12 cellular contexts compared by ENCODE assay signal in the genomic region with DNA sequence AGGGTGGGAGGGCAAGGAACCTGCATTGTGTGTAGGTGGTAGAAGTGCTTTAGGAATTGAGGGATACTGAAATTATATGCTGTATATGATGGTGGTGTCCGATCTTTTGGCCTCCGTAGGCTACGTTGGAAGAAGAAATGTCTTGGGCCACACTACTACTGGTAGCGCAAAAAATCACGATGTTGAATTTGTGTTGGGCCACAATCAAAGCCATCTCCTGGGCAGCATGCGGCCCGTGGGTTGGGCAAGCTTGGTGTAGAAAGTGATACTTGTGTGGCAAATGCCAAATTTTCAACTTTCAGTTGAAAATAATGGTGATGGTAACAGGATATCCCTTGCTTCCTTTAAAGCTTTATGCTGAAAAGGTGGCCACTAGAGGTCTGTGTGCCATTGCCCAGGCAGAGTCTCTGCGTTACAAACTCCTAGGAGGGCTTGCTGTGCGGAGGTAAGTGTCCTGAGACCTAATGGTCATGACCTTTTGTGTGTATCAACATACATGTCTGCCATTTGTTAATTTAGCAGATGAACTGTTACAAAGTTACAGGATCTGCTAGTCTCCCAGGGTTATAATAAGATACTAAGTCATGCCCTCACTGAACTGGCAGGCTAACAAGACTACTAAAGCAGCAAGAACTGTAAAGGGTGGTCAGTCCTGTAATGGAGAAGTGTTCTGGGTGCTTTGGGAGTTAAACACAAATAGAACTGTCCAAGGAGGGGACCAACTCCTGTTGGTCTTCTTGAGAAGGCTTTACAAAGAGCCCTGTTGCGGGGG. TPM values are rescaled to one million over a fixed set of nuclear protein-coding genes. Genes with fewer than 3 reads are reported as not detected.
DNase-seq lines count a peak whose midpoint lies in the region; ATAC-seq and TF ChIP-seq lines count a peak whose summit lies in the region.
"Had no signal": no experiment of that assay in that cellular context is flagged by ENCODE, and none has a peak within 500 bp of the region (broad histone marks: within the 10 kb centered on the region; RNA-seq: fewer than 3 reads in every experiment).

No MANE protein-coding gene starts in this region.

- in situ Hi-C loops in Panc1 (cut with HindIII; ENCODE audit: low pct_unique_long_range_greater_than_20kb, low sequenced_read_pairs) (no loop called here), gastrocnemius medialis (cut with MboI; ENCODE audit: low sequenced_read_pairs in 4 of 4) (no loop called here)

- H3K4me3 Mint-ChIP-seq in activated CD4-positive, alpha-beta T cell treated with anti-CD3 and anti-CD28 coated beads, Interleukin-2, amount 10 ng/mL, durations not matched to agents 7 days and 5 days = peak overlapping the region; percentile 97

- H3K36me3 ChIP-seq in Panc1 (ENCODE audit: control insufficient read depth, insufficient read depth, low read length) (peaks cover 67% of the 10 kb centered on the region), gastrocnemius medialis (peaks cover 5 to 65% of the 10 kb centered on the region in 2 donors), uterus (no peaks in the 10 kb centered on the region)

- no peak for DNase-seq in activated CD4-positive, alpha-beta T cell treated with anti-CD3 and anti-CD28 coated beads, Interleukin-2, amount 10 ng/mL, durations not matched to agents 7 days and 5 days
- DNase-seq in activated CD4-positive, alpha-beta T cell treated with anti-CD3 and anti-CD28 coated beads for 48 hours = no peak
- no peak for DNase-seq in Panc1 (ENCODE audit: low read depth, low spot score)
- no peak for DNase-seq in epithelial cell of esophagus (ENCODE audit: low read depth)
- peak in 1 of 2 donors; percentile 40 for DNase-seq in gastrocnemius medialis
- no peak for DNase-seq in uterus
- no peak for DNase-seq in 8988T
- no peak for DNase-seq in COLO668 (lab: John Stamatoyannopoulos, UW; ENCODE audit: unreplicated experiment)
- DNase-seq: NCI-H2029 treated with DMSO at 0.1 percent for 48 hours, stomach had no signal

- no peaks in the 10 kb centered on the region for H3K27me3 Mint-ChIP-seq in activated CD4-positive, alpha-beta T cell treated with anti-CD3 and anti-CD28 coated beads, Interleukin-2, amount 10 ng/mL, durations not matched to agents 7 days and 5 days

- ATAC-seq in Panc1 = no peak
- peak; percentile 25 to 73 for ATAC-seq in gastrocnemius medialis
- ATAC-seq: activated CD4-positive, CD25-positive, alpha-beta regulatory T cell treated with anti-CD3 and anti-CD28 coated beads, Interleukin-2, amount 50 U/mL, for 24 hours had no signal

- H3K27me3 ChIP-seq in Panc1 (ENCODE audit: control insufficient read depth, insufficient read depth, low read length) (no peaks in the 10 kb centered on the region), gastrocnemius medialis (no peaks in the 10 kb centered on the region), uterus (no peaks in the 10 kb centered on the region)
- H3K27me3 ChIP-seq: stomach had no signal

- H3K9me3 ChIP-seq in Panc1 (ENCODE audit: control insufficient read depth, insufficient read depth, low read depth, low read length) (no peaks in the 10 kb centered on the region), gastrocnemius medialis (no peaks in the 10 kb centered on the region), uterus (no peaks in the 10 kb centered on the region)
- H3K9me3 ChIP-seq: stomach had no signal

- peak; percentile 23; the same call in 1 of the 2 replicates for TF ChIP-seq CTCF in Panc1 (IDR thresholded peaks at IDR 0.05)
- no peak for TF ChIP-seq CTCF in epithelial cell of esophagus (IDR thresholded peaks at IDR 0.05; ENCODE audit: insufficient read depth, low read depth, low read length, missing control alignments)
- peak in 2 of 5 experiments; percentile 10 to 13 for TF ChIP-seq CTCF in gastrocnemius medialis (IDR thresholded peaks at IDR 0.05 in 4 of 5, conservative IDR thresholded peaks at IDR 0.05 in 1 of 5)
- TF ChIP-seq CTCF in uterus (IDR thresholded peaks at IDR 0.05) = no peak

- peaks cover 52% of the 10 kb centered on the region for H3K4me1 Mint-ChIP-seq in activated CD4-positive, alpha-beta T cell treated with anti-CD3 and anti-CD28 coated beads, Interleukin-2, amount 10 ng/mL, durations not matched to agents 7 days and 5 days

- intact Hi-C loops in Panc1 (cut with micrococcal nuclease; ENCODE audit: unreplicated experiment) (no loop called here), gastrocnemius medialis (cut with DNase I; ENCODE audit: low total_unique reads) (no loop called here), uterus (cut with DNase I; ENCODE audit: low total_unique reads) (no loop called here)

- TF ChIP-seq POLR2A in gastrocnemius medialis (IDR thresholded peaks at IDR 0.05) = no peak
- TF ChIP-seq POLR2A in uterus (IDR thresholded peaks at IDR 0.05) = no peak

- H3K27ac ChIP-seq in Panc1 (ENCODE audit: low read length) (peak overlapping the region; percentile 60), gastrocnemius medialis (peak overlapping the region; percentile 90 to 98 (median 92)), uterus (no peak overlapping the region)
- H3K27ac ChIP-seq: parathyroid adenoma had no signal

- peaks cover 65% of the 10 kb centered on the region for H3K36me3 Mint-ChIP-seq in activated CD4-positive, alpha-beta T cell treated with anti-CD3 and anti-CD28 coated beads, Interleukin-2, amount 10 ng/mL, durations not matched to agents 7 days and 5 days (ENCODE audit: low read depth)

- no TSS peak for BruUV-seq in Panc1 (replicated peaks; lab: Mats Ljungman, UMichigan)

- POLR2A ChIA-PET in activated CD4-positive, alpha-beta T cell treated with anti-CD3 and anti-CD28 coated beads, Interleukin-2, amount 10 ng/mL, durations not matched to agents 7 days and 5 days (lab: Charles Lee) = no interaction called here
- POLR2A ChIA-PET in Panc1 (lab: Charles Lee) = no interaction called here

- H3K27ac Mint-ChIP-seq in activated CD4-positive, alpha-beta T cell treated with anti-CD3 and anti-CD28 coated beads, Interleukin-2, amount 10 ng/mL, durations not matched to agents 7 days and 5 days = peak overlapping the region; percentile 71

- no peaks in the 10 kb centered on the region for H3K9me3 Mint-ChIP-seq in activated CD4-positive, alpha-beta T cell treated with anti-CD3 and anti-CD28 coated beads, Interleukin-2, amount 10 ng/mL, durations not matched to agents 7 days and 5 days

- CTCF ChIA-PET in activated CD4-positive, alpha-beta T cell treated with anti-CD3 and anti-CD28 coated beads, Interleukin-2, amount 10 ng/mL, durations not matched to agents 7 days and 5 days (lab: Charles Lee) = interaction anchor here (1.5 kb wide), 1 partner anchor 14 kb away, joined by 3 read pairs; no protein-coding TSS in a partner anchor
- CTCF ChIA-PET in Panc1 (lab: Charles Lee) = no interaction called here

- H3K4me1 ChIP-seq in Panc1 (ENCODE audit: control insufficient read depth, insufficient read depth, low read length) = peaks cover 38% of the 10 kb centered on the region
- peaks cover 32% of the 10 kb centered on the region in 2 donors for H3K4me1 ChIP-seq in gastrocnemius medialis
- H3K4me1 ChIP-seq in uterus = peaks cover 0 to 8% of the 10 kb centered on the region in 2 donors
- H3K4me1 ChIP-seq: parathyroid adenoma had no signal

- peak overlapping the region; percentile 78 to 85 for H3K4me3 ChIP-seq in Panc1 (ENCODE audit: low read depth in 2 of 2, low read length in 2 of 2)
- H3K4me3 ChIP-seq in epithelial cell of esophagus (ENCODE audit: low read length) = peak overlapping the region; percentile 95
- peak overlapping the region in 1 of 4 donors; percentile 99 for H3K4me3 ChIP-seq in gastrocnemius medialis
- no peak overlapping the region for H3K4me3 ChIP-seq in uterus

RNA-seq across cellular contexts. Expression of a gene that starts 2.9 kb away (rescaled TPM):
- 1,000 to 10,000 TPM; 2,943 to 3,099 TPM for total RNA-seq in activated CD4-positive, alpha-beta T cell treated with anti-CD3 and anti-CD28 coated beads, Interleukin-2, amount 10 ng/mL, durations not matched to agents 7 days and 5 days
- total RNA-seq in Panc1 (2021; ENCODE audit: unreplicated experiment) (2,945 TPM), gastrocnemius medialis (100 to 1,000 TPM; 572 to 979 (median 746) TPM), uterus (1,000 to 10,000 TPM; 1,322 to 4,168 (median 2,484) TPM)
- polyA plus RNA-seq in Panc1 (2012; ENCODE audit: insufficient read length) = 2,908 TPM

RNA-seq across cellular contexts. Expression of a gene that starts 30.8 kb away (rescaled TPM):
- total RNA-seq in activated CD4-positive, alpha-beta T cell treated with anti-CD3 and anti-CD28 coated beads, Interleukin-2, amount 10 ng/mL, durations not matched to agents 7 days and 5 days = 1 to 10 TPM in 1 of 2 experiments, under 1 TPM in 1; 0.50 to 1.3 TPM
- total RNA-seq in Panc1 (2021; ENCODE audit: unreplicated experiment) (10.9 TPM), gastrocnemius medialis (1 to 10 TPM in 2 of 4 donors, under 1 TPM in 1, not detected in 1; 0.53 to 1.8 (median 1.0) TPM), uterus (1 to 10 TPM in 1 of 4 donors, not detected in 3; 2.5 TPM)
- 18.9 TPM for polyA plus RNA-seq in Panc1 (2012; ENCODE audit: insufficient read length)

RNA-seq across cellular contexts. Expression of a gene that starts 50.7 kb away (rescaled TPM):
- total RNA-seq in activated CD4-positive, alpha-beta T cell treated with anti-CD3 and anti-CD28 coated beads, Interleukin-2, amount 10 ng/mL, durations not matched to agents 7 days and 5 days = 10 to 100 TPM; 24.3 to 29.5 TPM
- 219 TPM for total RNA-seq in Panc1 (2021; ENCODE audit: unreplicated experiment)
- polyA plus RNA-seq in Panc1 (2012; ENCODE audit: insufficient read length) = 236 TPM
- total RNA-seq in gastrocnemius medialis = 10 to 100 TPM in 1 of 4 donors, 1 to 10 TPM in 3; 4.3 to 11.8 (median 5.4) TPM
- total RNA-seq in uterus = 10 to 100 TPM; 23.1 to 61.8 (median 44.8) TPM

Comparison
In these comparisons a context has a peak if more than half of its experiments do, and no peak if none do; other contexts are left out.
1. H3K27ac ChIP-seq: peak in Panc1 (single experiment) and gastrocnemius medialis (4 of 4); none in uterus (0 of 2).
2. H3K4me3 ChIP-seq: peak in Panc1 (2 of 2) and epithelial cell of esophagus (single experiment); none in uterus (0 of 2).